In the genomic region with DNA sequence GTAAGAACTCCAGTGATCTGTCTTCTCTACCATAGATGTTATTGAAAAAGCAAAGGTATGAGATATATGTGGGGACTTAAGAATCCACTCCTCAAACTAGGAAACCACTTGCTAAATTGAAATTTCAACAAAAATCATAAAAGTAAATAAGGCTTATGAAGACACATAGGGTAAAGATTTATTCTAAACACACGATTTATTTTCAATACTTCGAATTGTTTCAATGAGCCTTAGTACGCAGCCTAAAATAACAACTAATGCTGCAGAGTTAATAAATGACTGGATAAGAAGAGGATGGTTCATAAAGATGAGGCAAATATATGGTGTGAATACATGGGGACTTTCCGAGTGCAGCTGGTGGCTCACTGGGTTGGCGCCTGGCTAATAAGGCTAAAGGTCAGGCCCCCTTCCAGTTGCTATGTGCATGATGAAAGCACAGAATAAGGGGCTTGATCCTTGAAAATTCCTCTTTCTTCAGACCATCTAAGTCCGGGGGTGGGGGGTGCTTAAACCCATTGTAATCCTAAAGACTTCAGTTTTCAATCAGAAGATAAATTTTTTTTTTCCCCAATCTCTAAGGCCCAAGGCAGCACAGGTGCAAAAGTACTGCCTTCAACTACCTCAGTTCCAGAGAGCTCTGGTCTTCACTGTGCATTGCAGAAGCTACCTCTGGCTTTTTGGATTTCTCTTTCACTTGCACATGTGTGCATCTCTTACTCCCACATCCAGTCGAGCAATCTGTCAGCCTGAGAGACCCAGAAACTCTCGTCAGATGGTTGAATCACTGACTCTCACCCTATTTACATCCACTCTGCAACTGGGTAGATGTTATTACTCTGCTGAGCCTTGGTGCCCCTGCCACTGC, we compare ENCODE assay signal across 1 cellular context.
A peak's percentile ranks its signal among the peaks of the same experiment; 100 is the strongest.
TF ChIP-seq lines count a peak whose summit lies in the region.

No MANE protein-coding gene starts in this region.

TF ChIP-seq in GM12878, 131 proteins besides CTCF, POLR2A, EP300 and RAD21 (continued from another document):
- peak; percentile 76; the same call in 1 of the 2 replicates for TF ChIP-seq DPF2 (IDR thresholded peaks at IDR 0.05)
- TF ChIP-seq CEBPB (IDR thresholded peaks at IDR 0.05; ENCODE audit: borderline replicate concordance in 1 of 2, low read depth in 2 of 2, low read length in 2 of 2): no peak
- TF ChIP-seq ZNF24 (IDR thresholded peaks at IDR 0.05): no peak
- peak; percentile 78 for TF ChIP-seq MTA2 (IDR thresholded peaks at IDR 0.05; ENCODE audit: low read depth)
- no peak for TF ChIP-seq STAT3 (IDR thresholded peaks at IDR 0.05; ENCODE audit: low read depth, low read length)
- TF ChIP-seq, protein P1, sequence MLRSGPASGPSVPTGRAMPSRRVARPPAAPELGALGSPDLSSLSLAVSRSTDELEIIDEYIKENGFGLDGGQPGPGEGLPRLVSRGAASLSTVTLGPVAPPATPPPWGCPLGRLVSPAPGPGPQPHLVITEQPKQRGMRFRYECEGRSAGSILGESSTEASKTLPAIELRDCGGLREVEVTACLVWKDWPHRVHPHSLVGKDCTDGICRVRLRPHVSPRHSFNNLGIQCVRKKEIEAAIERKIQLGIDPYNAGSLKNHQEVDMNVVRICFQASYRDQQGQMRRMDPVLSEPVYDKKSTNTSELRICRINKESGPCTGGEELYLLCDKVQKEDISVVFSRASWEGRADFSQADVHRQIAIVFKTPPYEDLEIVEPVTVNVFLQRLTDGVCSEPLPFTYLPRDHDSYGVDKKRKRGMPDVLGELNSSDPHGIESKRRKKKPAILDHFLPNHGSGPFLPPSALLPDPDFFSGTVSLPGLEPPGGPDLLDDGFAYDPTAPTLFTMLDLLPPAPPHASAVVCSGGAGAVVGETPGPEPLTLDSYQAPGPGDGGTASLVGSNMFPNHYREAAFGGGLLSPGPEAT (IDR thresholded peaks at IDR 0.05; ENCODE audit: low read depth): peak; percentile 94
- TF ChIP-seq NFIC (IDR thresholded peaks at IDR 0.05; ENCODE audit: low read depth, low read length): no peak
- TF ChIP-seq MEF2B (IDR thresholded peaks at IDR 0.05; ENCODE audit: partially characterized antibody, poor library complexity, severe bottlenecking): peak; percentile 45
- no peak for TF ChIP-seq NRF1 (conservative IDR thresholded peaks at IDR 0.05; ENCODE audit: low read depth, low read length)
- TF ChIP-seq NBN (IDR thresholded peaks at IDR 0.05): 0 out of 2 replicates have a peak, but pooled peaks have one; percentile 49
- no peak for TF ChIP-seq HDAC6 (IDR thresholded peaks at IDR 0.05; ENCODE audit: unreplicated experiment)
- no peak for TF ChIP-seq ESRRA (IDR thresholded peaks at IDR 0.05; ENCODE audit: low read length)
- TF ChIP-seq CHD2 (IDR thresholded peaks at IDR 0.05; ENCODE audit: borderline replicate concordance, low read depth, low read length): no peak
- TF ChIP-seq IKZF2 (IDR thresholded peaks at IDR 0.05): 0 out of 4 replicates have a peak, but pooled peaks of 1 of the 2 experiments have one; percentile 23
- no peak for TF ChIP-seq CHD1 (IDR thresholded peaks at IDR 0.05; ENCODE audit: low read depth, low read length)
- TF ChIP-seq, protein P2, sequence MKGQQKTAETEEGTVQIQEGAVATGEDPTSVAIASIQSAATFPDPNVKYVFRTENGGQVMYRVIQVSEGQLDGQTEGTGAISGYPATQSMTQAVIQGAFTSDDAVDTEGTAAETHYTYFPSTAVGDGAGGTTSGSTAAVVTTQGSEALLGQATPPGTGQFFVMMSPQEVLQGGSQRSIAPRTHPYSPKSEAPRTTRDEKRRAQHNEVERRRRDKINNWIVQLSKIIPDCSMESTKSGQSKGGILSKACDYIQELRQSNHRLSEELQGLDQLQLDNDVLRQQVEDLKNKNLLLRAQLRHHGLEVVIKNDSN (IDR thresholded peaks at IDR 0.05; ENCODE audit: borderline replicate concordance, extremely low read length, insufficient read depth, low read depth, low read length): no peak
- peak; percentile 98 for TF ChIP-seq ZSCAN29 (IDR thresholded peaks at IDR 0.05)
- no peak for TF ChIP-seq EZH2 (IDR thresholded peaks at IDR 0.05; ENCODE audit: borderline replicate concordance, control insufficient read depth, low read depth, low read length)
- peak; percentile 83 for TF ChIP-seq NR2C1 (IDR thresholded peaks at IDR 0.05)
- TF ChIP-seq, protein P3, sequence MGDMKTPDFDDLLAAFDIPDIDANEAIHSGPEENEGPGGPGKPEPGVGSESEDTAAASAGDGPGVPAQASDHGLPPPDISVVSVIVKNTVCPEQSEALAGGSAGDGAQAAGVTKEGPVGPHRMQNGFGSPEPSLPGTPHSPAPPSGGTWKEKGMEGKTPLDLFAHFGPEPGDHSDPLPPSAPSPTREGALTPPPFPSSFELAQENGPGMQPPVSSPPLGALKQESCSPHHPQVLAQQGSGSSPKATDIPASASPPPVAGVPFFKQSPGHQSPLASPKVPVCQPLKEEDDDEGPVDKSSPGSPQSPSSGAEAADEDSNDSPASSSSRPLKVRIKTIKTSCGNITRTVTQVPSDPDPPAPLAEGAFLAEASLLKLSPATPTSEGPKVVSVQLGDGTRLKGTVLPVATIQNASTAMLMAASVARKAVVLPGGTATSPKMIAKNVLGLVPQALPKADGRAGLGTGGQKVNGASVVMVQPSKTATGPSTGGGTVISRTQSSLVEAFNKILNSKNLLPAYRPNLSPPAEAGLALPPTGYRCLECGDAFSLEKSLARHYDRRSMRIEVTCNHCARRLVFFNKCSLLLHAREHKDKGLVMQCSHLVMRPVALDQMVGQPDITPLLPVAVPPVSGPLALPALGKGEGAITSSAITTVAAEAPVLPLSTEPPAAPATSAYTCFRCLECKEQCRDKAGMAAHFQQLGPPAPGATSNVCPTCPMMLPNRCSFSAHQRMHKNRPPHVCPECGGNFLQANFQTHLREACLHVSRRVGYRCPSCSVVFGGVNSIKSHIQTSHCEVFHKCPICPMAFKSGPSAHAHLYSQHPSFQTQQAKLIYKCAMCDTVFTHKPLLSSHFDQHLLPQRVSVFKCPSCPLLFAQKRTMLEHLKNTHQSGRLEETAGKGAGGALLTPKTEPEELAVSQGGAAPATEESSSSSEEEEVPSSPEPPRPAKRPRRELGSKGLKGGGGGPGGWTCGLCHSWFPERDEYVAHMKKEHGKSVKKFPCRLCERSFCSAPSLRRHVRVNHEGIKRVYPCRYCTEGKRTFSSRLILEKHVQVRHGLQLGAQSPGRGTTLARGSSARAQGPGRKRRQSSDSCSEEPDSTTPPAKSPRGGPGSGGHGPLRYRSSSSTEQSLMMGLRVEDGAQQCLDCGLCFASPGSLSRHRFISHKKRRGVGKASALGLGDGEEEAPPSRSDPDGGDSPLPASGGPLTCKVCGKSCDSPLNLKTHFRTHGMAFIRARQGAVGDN (IDR thresholded peaks at IDR 0.05): peak; percentile 86
- no peak for TF ChIP-seq BACH1 (IDR thresholded peaks at IDR 0.05; ENCODE audit: borderline replicate concordance)
- peak; percentile 99 for TF ChIP-seq NR2F1 (conservative IDR thresholded peaks at IDR 0.05)
TF ChIP-seq in GM12878: peak in this region for 11.
